Comparison of ENCODE assay signal across 13 cellular contexts in genomic region chr12:3218846-3219632, GRCh38.
A peak's percentile ranks its signal among the peaks of the same experiment; 100 is the strongest.
DNase-seq lines count a peak whose midpoint lies in the region; ATAC-seq and TF ChIP-seq lines count a peak whose summit lies in the region.
"Had no signal": no experiment of that assay in that cellular context is flagged by ENCODE, and none has a peak within 500 bp of the region (broad histone marks: within the 10 kb centered on the region; RNA-seq: fewer than 3 reads in every experiment).

No MANE protein-coding gene starts in this region.

- peaks cover 0 to 13% (median 0%) of the 10 kb centered on the region in 11 experiments; a peak in 3 of 22 replicates for H3K27me3 ChIP-seq in BLaER1 treated with 17β-estradiol and CSF1 and Interleukin-3, amounts not matched to agents 10 nM and 100 nM
- H3K27me3 ChIP-seq in psoas muscle (ENCODE audit: insufficient read depth in 3 of 3, low read length in 2 of 3) (no peaks in the 10 kb centered on the region), aorta (ENCODE audit: control insufficient read depth in 1 of 2, insufficient read depth in 2 of 2, low read length in 1 of 2) (no peaks in the 10 kb centered on the region)

- no peaks in the 10 kb centered on the region for H3K9me3 Mint-ChIP-seq in CD14-positive monocyte
- H3K9me3 Mint-ChIP-seq: activated naive CD4-positive, alpha-beta T cell treated with anti-CD3 and anti-CD28 coated beads for 36 hours; naive B cell had no signal

- WGBS in psoas muscle, 3 donors: 60 to 70% (median 61%) methylated on average over 18 of the region's 18 CpGs
- 54 to 62% methylated on average over 18 of the region's 18 CpGs for WGBS in aorta, 2 donors

- no peak overlapping the region for H3K27ac Mint-ChIP-seq in CD14-positive monocyte
- H3K27ac Mint-ChIP-seq: activated naive CD4-positive, alpha-beta T cell treated with anti-CD3 and anti-CD28 coated beads for 36 hours; B cell had no signal

- TF ChIP-seq CTCF in psoas muscle (IDR thresholded peaks at IDR 0.05) (no peak), CD14-positive monocyte (IDR thresholded peaks at IDR 0.05) (no peak)

- H3K9me3 ChIP-seq in BLaER1 treated with 17β-estradiol and CSF1 and Interleukin-3, amounts not matched to agents 10 nM and 100 nM (replicated peaks in 1 of 11): no peaks in the 10 kb centered on the region
- H3K9me3 ChIP-seq in psoas muscle: no peaks in the 10 kb centered on the region
- H3K9me3 ChIP-seq in aorta (ENCODE audit: control insufficient read depth, low read length): no peaks in the 10 kb centered on the region

- intact Hi-C loops in psoas muscle (cut with DNase I) (no loop called here), CD14-positive monocyte (cut with micrococcal nuclease) (no loop called here), aorta (cut with DNase I) (no loop called here)

- peaks cover 66 to 100% (median 100%) of the 10 kb centered on the region in 10 experiments for H3K4me1 ChIP-seq in BLaER1 treated with 17β-estradiol and CSF1 and Interleukin-3, amounts not matched to agents 10 nM and 100 nM
- peaks cover 15% of the 10 kb centered on the region for H3K4me1 ChIP-seq in psoas muscle
- no peaks in the 10 kb centered on the region for H3K4me1 ChIP-seq in aorta (ENCODE audit: control insufficient read depth in 1 of 2, insufficient read depth in 2 of 2, low read length in 2 of 2)

- no peaks in the 10 kb centered on the region for H4K20me1 ChIP-seq in BLaER1 treated with 17β-estradiol and CSF1 and Interleukin-3, amounts not matched to agents 10 nM and 100 nM

- H3K36me3 Mint-ChIP-seq in CD14-positive monocyte: no peaks in the 10 kb centered on the region
- H3K36me3 Mint-ChIP-seq: naive B cell had no signal

- peak; percentile 13 to 21 (median 20) for ATAC-seq in psoas muscle
- ATAC-seq in aorta (ENCODE audit: low FRiP score): no peak
- ATAC-seq in HG03457 (IDR thresholded peaks at IDR 0.05; ENCODE audit: unreplicated experiment): no peak

- peaks cover 15% of the 10 kb centered on the region for H3K4me1 Mint-ChIP-seq in CD14-positive monocyte

- peaks cover 4 to 17% (median 6%) of the 10 kb centered on the region in 3 donors for H3K27me3 Mint-ChIP-seq in CD14-positive monocyte (ENCODE audit: low read depth in 3 of 3)

- peak overlapping the region in 10 of 11 experiments; percentile 46 to 98 (median 90); a peak in 19 of 22 replicates for H3K27ac ChIP-seq in BLaER1 treated with 17β-estradiol and CSF1 and Interleukin-3, amounts not matched to agents 10 nM and 100 nM
- H3K27ac ChIP-seq in epithelial cell of prostate (peak overlapping the region; percentile 71), psoas muscle (peak overlapping the region; percentile 53), aorta (ENCODE audit: low read depth in 1 of 2, low read length in 2 of 2) (peak overlapping the region in 1 of 2 donors; percentile 89)

- H3K4me3 ChIP-seq in BLaER1 treated with 17β-estradiol and CSF1 and Interleukin-3, amounts not matched to agents 10 nM and 100 nM: peak overlapping the region in 4 of 10 experiments; percentile 5 to 44 (median 38); a peak in 5 of 20 replicates
- no peak overlapping the region for H3K4me3 ChIP-seq in psoas muscle
- H3K4me3 ChIP-seq in aorta (ENCODE audit: low read length in 2 of 2): no peak overlapping the region

- no peak overlapping the region for H3K4me3 Mint-ChIP-seq in CD14-positive monocyte
- H3K4me3 Mint-ChIP-seq: activated naive CD4-positive, alpha-beta T cell treated with anti-CD3 and anti-CD28 coated beads for 36 hours; B cell had no signal

- no peaks in the 10 kb centered on the region for H3K36me3 ChIP-seq in BLaER1 treated with 17β-estradiol and CSF1 and Interleukin-3, amounts not matched to agents 10 nM and 100 nM
- peaks cover 0 to 3% of the 10 kb centered on the region in 2 donors for H3K36me3 ChIP-seq in psoas muscle (ENCODE audit: insufficient read depth in 1 of 2, low read depth in 1 of 2)
- no peaks in the 10 kb centered on the region for H3K36me3 ChIP-seq in aorta (ENCODE audit: control insufficient read depth in 1 of 2, insufficient read depth in 2 of 2, low read length in 1 of 2)

- H3K4me2 ChIP-seq in BLaER1 treated with 17β-estradiol and CSF1 and Interleukin-3, amounts not matched to agents 10 nM and 100 nM: peak overlapping the region; percentile 52 to 100 (median 92)

- DNase-seq in NCI-H345 (lab: John Stamatoyannopoulos, UW) (peak; percentile 51), epithelial cell of prostate (ENCODE audit: low read depth, low spot score) (no peak), psoas muscle (peak in 1 of 2 donors; percentile 63), NCI-H2107 treated with DMSO at 0.1 percent for 48 hours (lab: John Stamatoyannopoulos, UW; ENCODE audit: unreplicated experiment) (no peak), CD14-positive monocyte (ENCODE audit: low spot score) (no peak), aorta (no peak)
- DNase-seq: activated CD4-positive, alpha-beta T cell treated with anti-CD3 and anti-CD28 coated beads for 4 hours; activated naive CD4-positive, alpha-beta T cell treated with anti-CD3 and anti-CD28 coated beads for 36 hours; naive B cell; NCI-H187 treated with DMSO at 0.1 percent for 48 hours had no signal

- peak overlapping the region in 10 of 11 experiments; percentile 14 to 91 (median 78); a peak in 19 of 22 replicates for H3K9ac ChIP-seq in BLaER1 treated with 17β-estradiol and CSF1 and Interleukin-3, amounts not matched to agents 10 nM and 100 nM

Comparison
In these comparisons a context has a peak if more than half of its experiments do, and no peak if none do; other contexts are left out.
1. ATAC-seq: peak in psoas muscle (4 of 4); none in aorta (single experiment) and HG03457 (single experiment).